In genomic region chr14:91323671-91324605, GRCh38 we compare ENCODE assay signal across 8 cellular contexts.
A peak's percentile ranks its signal among the peaks of the same experiment; 100 is the strongest.
DNase-seq lines count a peak whose midpoint lies in the region; ATAC-seq, FAIRE-seq and TF ChIP-seq lines count a peak whose summit lies in the region.

No MANE protein-coding gene starts in this region.

- no peaks in the 10 kb centered on the region for H4K20me1 ChIP-seq in HepG2 (ENCODE audit: insufficient read depth, low read length)

- no peaks in the 10 kb centered on the region for H3K9me3 Mint-ChIP-seq in chondrocyte (ENCODE audit: low read depth)

- POLR2A ChIA-PET in AG04449 (lab: Yijun Ruan, JAX), result no interaction called here
- POLR2A ChIA-PET in HepG2 (lab: Yijun Ruan, JAX), result interaction anchor here (1.0 to 1.1 kb wide), 2 partner anchors 94 kb away, joined by 3 to 4 read pairs; partner anchors contain the start of gene CCDC88C

- H3K36me3 ChIP-seq in HepG2 (replicated peaks in 1 of 2; ENCODE audit: control insufficient read depth in 1 of 2, insufficient read depth in 2 of 2, low read length in 2 of 2), result peaks cover 15 to 39% of the 10 kb centered on the region in 2 experiments

- FAIRE-seq in HepG2 (lab: Jason Lieb, UNC), result peak; percentile 63

- no peak for TF ChIP-seq EP300 in HepG2 (IDR thresholded peaks at IDR 0.05; ENCODE audit: low read depth in 2 of 2, low read length in 2 of 2)
- no peak for TF ChIP-seq EP300 in HepG2 (CRISPR knock-in tag; IDR thresholded peaks at IDR 0.05; ENCODE audit: borderline replicate concordance)

- DNase-seq in AG04449 (ENCODE audit: low read depth, low spot score) (no peak), NCI-H2196 treated with DMSO at 0.1 percent for 48 hours (lab: John Stamatoyannopoulos, UW; ENCODE audit: unreplicated experiment) (peak; percentile 11), chondrocyte (ENCODE audit: low spot score) (peak; percentile 81), HepG2 (ENCODE audit: low spot score) (peak; percentile 45)
- DNase-seq in activated CD4-positive, alpha-beta T cell treated with anti-CD3 and anti-CD28 coated beads for 1 hour, result peak; percentile 88
- peak; percentile 97 for DNase-seq in stimulated activated CD4-positive, alpha-beta T cell treated with anti-CD3 and anti-CD28 coated beads, Interleukin-4, amount 100 ng/mL, for 24 hours

- no peaks in the 10 kb centered on the region for H3K4me1 ChIP-seq in HepG2 (ENCODE audit: insufficient read depth, low read length)

- no peaks in the 10 kb centered on the region for H3K9me3 ChIP-seq in HepG2 (ENCODE audit: low read length)

- TF ChIP-seq CTCF in AG04449 (IDR thresholded peaks at IDR 0.05; ENCODE audit: insufficient read depth, low read length, missing control alignments) (peak; percentile 87), chondrocyte (IDR thresholded peaks at IDR 0.05) (peak; percentile 99), HepG2 (CRISPR knock-in tag; IDR thresholded peaks at IDR 0.05) (peak; percentile 91)

- H3K27ac Mint-ChIP-seq in chondrocyte (ENCODE audit: unreplicated experiment), result no peak overlapping the region

- BruUV-seq in HepG2 (replicated peaks; lab: Mats Ljungman, UMichigan), result no TSS peak

- no peaks in the 10 kb centered on the region for H3K4me1 Mint-ChIP-seq in chondrocyte (ENCODE audit: low read depth)

- H3K27me3 ChIP-seq in HepG2 (ENCODE audit: control insufficient read depth in 1 of 2, insufficient read depth in 2 of 2, low read length in 2 of 2), result no peaks in the 10 kb centered on the region

- no peak overlapping the region for H2AFZ ChIP-seq in HepG2 (ENCODE audit: low read length)

- no peak overlapping the region for H3K27ac ChIP-seq in HepG2 (ENCODE audit: extremely low read length, insufficient read depth, low read length)

- peak overlapping the region; percentile 33 for H3K4me3 ChIP-seq in AG04449 (ENCODE audit: low read depth, low read length)
- H3K4me3 ChIP-seq in HepG2 (replicated peaks in 1 of 3; ENCODE audit: insufficient read depth in 1 of 3, low read depth in 2 of 3, low read length in 3 of 3), result no peak overlapping the region

- H3K36me3 Mint-ChIP-seq in chondrocyte (ENCODE audit: low read depth), result no peaks in the 10 kb centered on the region

- 77% methylated on average over 18 of the region's 25 CpGs for WGBS in HepG2 (ENCODE audit: low lambda C conversion rate)

- CTCF ChIA-PET in AG04449 (lab: Yijun Ruan, JAX) (interaction anchor here (0.6 to 8.9 kb wide), 38 partner anchors 9 to 682 kb away, joined by 3 to 97 read pairs (median 4); partner anchors contain the start of gene CCDC88C), HepG2 (lab: Yijun Ruan, JAX; ENCODE audit: low intra/inter-chr PET ratio, low total read pairs) (interaction anchor here (1.8 to 2.6 kb wide), 2 partner anchors 95 to 103 kb away, joined by 12 to 39 read pairs; partner anchors contain the start of gene CCDC88C)

- ATAC-seq in GM18520 (IDR thresholded peaks at IDR 0.05; ENCODE audit: unreplicated experiment) (peak; percentile 56), HG03045 (IDR thresholded peaks at IDR 0.05; ENCODE audit: unreplicated experiment) (peak; percentile 73), HepG2 (peak; percentile 71)

- H3K79me2 ChIP-seq in HepG2 (ENCODE audit: insufficient read depth, low read length), result no peaks in the 10 kb centered on the region

- no peak overlapping the region for H3K9ac ChIP-seq in HepG2 (ENCODE audit: insufficient read depth, low read depth, low read length)

- intact Hi-C loops in HepG2 (cut with micrococcal nuclease; ENCODE audit: unreplicated experiment), result loop anchor here (1.0 kb wide), 1 partner anchor 94 kb away; no protein-coding TSS in a partner anchor

- in situ Hi-C loops in HepG2 (cut with HindIII; ENCODE audit: extremely low pct_ligation_motif_present, low pct_unique_long_range_greater_than_20kb), result no loop called here

- TF ChIP-seq POLR2A in HepG2 (IDR thresholded peaks at IDR 0.05; ENCODE audit: insufficient read depth in 1 of 2, low read depth in 2 of 2, low read length in 2 of 2), result no peak

- peak; percentile 70 for TF ChIP-seq RAD21 in HepG2 (CRISPR knock-in tag; IDR thresholded peaks at IDR 0.05)

- no peaks in the 10 kb centered on the region for H3K27me3 Mint-ChIP-seq in chondrocyte (ENCODE audit: low read depth)

- H3K4me2 ChIP-seq in HepG2 (ENCODE audit: low read depth, low read length), result no peak overlapping the region

- H3K4me3 Mint-ChIP-seq in chondrocyte (ENCODE audit: unreplicated experiment), result no peak overlapping the region

TF ChIP-seq in HepG2, 621 proteins besides CTCF, POLR2A, EP300 and RAD21:
- TF ChIP-seq ZNF501 (CRISPR knock-in tag; IDR thresholded peaks at IDR 0.05) (0 out of 2 replicates have a peak, but pooled peaks have one; percentile 15), STAG1 (CRISPR knock-in tag; IDR thresholded peaks at IDR 0.05) (peak; percentile 86), EHMT2 (IDR thresholded peaks at IDR 0.05; ENCODE audit: borderline replicate concordance, low read depth, low read length) (no peak), SALL1 (CRISPR knock-in tag; IDR thresholded peaks at IDR 0.05) (peak; percentile 19; the same call in 1 of the 2 replicates), SP2 (CRISPR knock-in tag; IDR thresholded peaks at IDR 0.05) (no peak), ZKSCAN8 (CRISPR knock-in tag; IDR thresholded peaks at IDR 0.05; ENCODE audit: borderline replicate concordance) (peak; percentile 99), SMC3 (IDR thresholded peaks at IDR 0.05; ENCODE audit: low read length) (peak; percentile 82), XRCC5 (optimal IDR thresholded peaks at IDR 0.05; ENCODE audit: low read length) (peak; percentile 52), ZNF562 (CRISPR knock-in tag; IDR thresholded peaks at IDR 0.05; ENCODE audit: borderline replicate concordance) (no peak), PITX1 (CRISPR knock-in tag; IDR thresholded peaks at IDR 0.05) (peak; percentile 21; the same call in 1 of the 2 replicates)
